In genomic region chr9:1514241-1514640, GRCh38 we compare ENCODE assay signal across 28 cellular contexts.
"Had no signal": no experiment of that assay in that cellular context is flagged by ENCODE, and none has a peak within 500 bp of the region (broad histone marks: within the 10 kb centered on the region; RNA-seq: fewer than 3 reads in every experiment).

No MANE protein-coding gene starts in this region.

- H3K4me1 Mint-ChIP-seq: mesothelial cell of epicardium; naive B cell; natural killer cell; nephron progenitor cell; neural progenitor cell; stimulated activated naive B cell treated with anti-CD40 and anti-IgM and Interleukin-4, amounts not matched to agents 10 μg/mL and 1 μg/mL and 100 μg/mL, for 72 hours had no signal

- DNase-seq: heart right ventricle; islet precursor cell; left ventricle myocardium inferior; mesendoderm; naive B cell; natural killer cell; nephron progenitor cell; occipital lobe; psoas muscle; right lobe of liver; stimulated activated CD4-positive, alpha-beta T cell treated with anti-CD3 and anti-CD28 coated beads, Interleukin-12 subunit alpha, Interleukin-12 subunit beta, amount 100 ng/mL, for 4 hours; stimulated activated CD4-positive, alpha-beta T cell treated with anti-CD3 and anti-CD28 coated beads, Interleukin-15, amount 100 ng/mL, for 24 hours; stimulated activated CD4-positive, alpha-beta T cell treated with anti-CD3 and anti-CD28 coated beads, Interleukin-2, amount 100 ng/mL, for 24 hours; stimulated activated CD4-positive, alpha-beta T cell treated with anti-CD3 and anti-CD28 coated beads, Interleukin-4, amount 100 ng/mL, for 1 hour; stimulated activated naive B cell treated with anti-CD40 and anti-IgM and Interleukin-4, amounts not matched to agents 10 μg/mL and 1 μg/mL and 100 μg/mL, for 72 hours; stimulated activated naive CD8-positive, alpha-beta T cell treated with anti-CD3 and anti-CD28 coated beads, Interleukin-15, Interleukin-2, amounts not matched to agents 100 U/mL and 50 U/mL, for 24 hours; stomach; upper lobe of right lung had no signal

- H3K27ac Mint-ChIP-seq: mesothelial cell of epicardium; naive B cell; natural killer cell; nephron progenitor cell; neural progenitor cell; stimulated activated naive B cell treated with anti-CD40 and anti-IgM and Interleukin-4, amounts not matched to agents 10 μg/mL and 1 μg/mL and 100 μg/mL, for 72 hours had no signal

- H3K27me3 Mint-ChIP-seq: naive B cell; stimulated activated naive B cell treated with anti-CD40 and anti-IgM and Interleukin-4, amounts not matched to agents 10 μg/mL and 1 μg/mL and 100 μg/mL, for 72 hours had no signal

- H3K4me1 ChIP-seq: heart right ventricle, left ventricle myocardium inferior, neural progenitor cell, psoas muscle, right lobe of liver, stomach, suprapubic skin, upper lobe of right lung had no signal

- H3K9me3 ChIP-seq: left ventricle myocardium inferior, neutrophil, psoas muscle, right lobe of liver, stomach, suprapubic skin, tibial nerve, upper lobe of right lung had no signal

- H3K36me3 Mint-ChIP-seq: mesothelial cell of epicardium; naive B cell; natural killer cell; neural progenitor cell; stimulated activated naive B cell treated with anti-CD40 and anti-IgM and Interleukin-4, amounts not matched to agents 10 μg/mL and 1 μg/mL and 100 μg/mL, for 72 hours had no signal

- FAIRE-seq: urothelium cell line had no signal

- H3K36me3 ChIP-seq: heart right ventricle, left ventricle myocardium inferior, neural progenitor cell, neutrophil, right lobe of liver, stomach, suprapubic skin, tibial nerve, upper lobe of right lung had no signal

- H3K4me3 Mint-ChIP-seq: mesothelial cell of epicardium; naive B cell; natural killer cell; nephron progenitor cell; neural progenitor cell; stimulated activated naive B cell treated with anti-CD40 and anti-IgM and Interleukin-4, amounts not matched to agents 10 μg/mL and 1 μg/mL and 100 μg/mL, for 72 hours had no signal

- H3K27ac ChIP-seq: heart right ventricle, hepatocyte, left ventricle myocardium inferior, neural progenitor cell, neutrophil, parathyroid adenoma, psoas muscle, right lobe of liver, skin epidermis, stomach, suprapubic skin, tibial nerve, upper lobe of right lung had no signal

- H3K27me3 ChIP-seq: heart right ventricle, hepatocyte, neural progenitor cell, neutrophil, right lobe of liver, stomach, suprapubic skin, tibial nerve, upper lobe of right lung had no signal

- H3K4me3 ChIP-seq: heart right ventricle, hepatocyte, left ventricle myocardium inferior, lung, neural progenitor cell, psoas muscle, right lobe of liver, skin epidermis, stomach, suprapubic skin, tibial nerve, upper lobe of right lung had no signal
